Comparison of ENCODE assay signal across 1 cellular context in genomic region chr3:183485585-183485984, GRCh38.
TF ChIP-seq lines count a peak whose summit lies in the region.

No MANE protein-coding gene starts in this region.

TF ChIP-seq in H1, 55 proteins besides CTCF, POLR2A, EP300 and RAD21:
- TF ChIP-seq GTF2F1 (IDR thresholded peaks at IDR 0.05; ENCODE audit: borderline replicate concordance, low read depth, low read length) (no peak), MAFK (IDR thresholded peaks at IDR 0.05; ENCODE audit: low read depth, low read length) (0 out of 2 replicates have a peak, but pooled peaks have one; percentile 14)
